14 cellular contexts compared by ENCODE assay signal in the genomic region with DNA sequence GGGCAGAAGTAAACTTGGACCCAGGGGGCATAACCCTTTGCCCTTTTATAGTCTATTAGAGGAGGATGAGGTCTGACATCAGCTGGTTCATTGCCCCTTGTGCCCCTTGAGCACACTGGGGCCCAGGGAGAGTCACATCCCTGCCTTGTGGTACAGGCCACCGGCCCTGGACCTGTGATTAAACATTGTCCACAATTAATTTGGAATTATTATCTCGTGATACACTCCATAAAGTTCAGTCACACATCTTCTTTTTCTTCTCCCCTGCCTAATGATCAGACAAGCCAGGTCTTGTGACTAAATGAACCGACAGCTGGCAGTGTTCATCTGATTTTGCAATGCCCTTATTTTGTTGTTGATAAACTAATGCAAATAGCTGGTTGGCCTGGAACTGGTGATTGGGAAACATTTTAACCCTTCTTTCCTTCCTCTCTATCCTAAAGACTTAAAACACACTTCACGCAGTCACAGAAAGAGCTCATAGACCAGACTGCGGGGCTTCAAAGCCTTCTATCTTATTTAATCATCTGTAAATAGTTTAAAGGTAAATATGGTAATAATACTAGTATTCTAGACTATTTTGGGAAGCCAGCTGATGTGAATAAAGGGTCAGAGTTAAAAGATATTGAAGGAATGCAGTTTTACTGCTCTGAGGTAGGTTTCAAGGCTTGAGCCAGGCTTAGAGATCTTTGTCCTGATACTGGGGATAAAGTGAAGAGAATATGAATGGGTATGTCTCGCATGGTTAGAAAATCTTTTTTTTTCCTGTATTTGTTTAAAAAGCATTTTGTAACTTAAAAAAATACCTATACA. TPM values are rescaled to one million over a fixed set of nuclear protein-coding genes. Genes with fewer than 3 reads are reported as not detected.
DNase-seq lines count a peak whose midpoint lies in the region; ATAC-seq, FAIRE-seq and TF ChIP-seq lines count a peak whose summit lies in the region.
"Had no signal": no experiment of that assay in that cellular context is flagged by ENCODE, and none has a peak within 500 bp of the region (broad histone marks: within the 10 kb centered on the region; RNA-seq: fewer than 3 reads in every experiment).

No MANE protein-coding gene starts in this region.

- no peak overlapping the region for H3K4me3 Mint-ChIP-seq in osteocyte (ENCODE audit: unreplicated experiment)
- H3K4me3 Mint-ChIP-seq in activated CD4-positive, alpha-beta memory T cell treated with anti-CD3 and anti-CD28 coated beads for 36 hours, result no peak overlapping the region

- peaks cover 75% of the 10 kb centered on the region for H3K36me3 Mint-ChIP-seq in osteocyte (ENCODE audit: unreplicated experiment)
- peaks cover 51% of the 10 kb centered on the region for H3K36me3 Mint-ChIP-seq in activated CD4-positive, alpha-beta memory T cell treated with anti-CD3 and anti-CD28 coated beads for 36 hours

- intact Hi-C loops in kidney (cut with DNase I) (loop anchor here (10.0 kb wide), 1 partner anchor 131 kb away; no protein-coding TSS in a partner anchor), thyroid gland (cut with DNase I) (no loop called here)
- intact Hi-C loops in activated CD4-positive, alpha-beta memory T cell treated with anti-CD3 and anti-CD28 coated beads for 36 hours (cut with micrococcal nuclease), result no loop called here

- H3K4me1 Mint-ChIP-seq in osteocyte (ENCODE audit: unreplicated experiment), result peaks cover 32% of the 10 kb centered on the region
- H3K4me1 Mint-ChIP-seq in activated CD4-positive, alpha-beta memory T cell treated with anti-CD3 and anti-CD28 coated beads for 36 hours (ENCODE audit: low read depth), result peaks cover 3% of the 10 kb centered on the region

- TF ChIP-seq CTCF in cardiac fibroblast (IDR thresholded peaks at IDR 0.05; ENCODE audit: low read depth, low read length), result no peak
- TF ChIP-seq CTCF in kidney (IDR thresholded peaks at IDR 0.05; ENCODE audit: borderline replicate concordance, extremely low read depth, insufficient read depth), result no peak
- no peak for TF ChIP-seq CTCF in thyroid gland (IDR thresholded peaks at IDR 0.05)
- no peak for TF ChIP-seq CTCF in osteocyte (IDR thresholded peaks at IDR 0.05)

- H3K36me3 ChIP-seq in kidney (ENCODE audit: control insufficient read depth in 1 of 2, insufficient read depth in 2 of 2, low read length in 2 of 2), result peaks cover 5 to 14% of the 10 kb centered on the region in 2 donors
- peaks cover 8 to 24% of the 10 kb centered on the region in 2 donors for H3K36me3 ChIP-seq in thyroid gland

- peaks cover 11% of the 10 kb centered on the region for H3K9me3 Mint-ChIP-seq in osteocyte (ENCODE audit: unreplicated experiment)
- H3K9me3 Mint-ChIP-seq in activated CD4-positive, alpha-beta memory T cell treated with anti-CD3 and anti-CD28 coated beads for 36 hours, result no peaks in the 10 kb centered on the region

- FAIRE-seq in kidney (lab: Jason Lieb, UNC), result no peak
- FAIRE-seq: H54 had no signal

- peak overlapping the region in 1 of 2 donors; percentile 14 for H3K9ac ChIP-seq in kidney (ENCODE audit: low read length in 2 of 2)

- 85 to 86% methylated on average over 6 of the region's 6 CpGs for WGBS in thyroid gland, 2 donors

- no peak for ATAC-seq in HG02981 (IDR thresholded peaks at IDR 0.05; ENCODE audit: unreplicated experiment)

- H3K27ac ChIP-seq in kidney (ENCODE audit: low read depth in 2 of 2, low read length in 2 of 2), result peak overlapping the region; percentile 47 to 92
- peak overlapping the region; percentile 4 to 65 (median 65) for H3K27ac ChIP-seq in thyroid gland

- peaks cover 15 to 18% of the 10 kb centered on the region in 2 donors for H3K4me1 ChIP-seq in kidney (ENCODE audit: control insufficient read depth in 1 of 2, insufficient read depth in 1 of 2, low read depth in 1 of 2, low read length in 2 of 2)
- H3K4me1 ChIP-seq in thyroid gland, result peaks cover 9 to 32% of the 10 kb centered on the region in 2 donors

- no peak overlapping the region for H3K27ac Mint-ChIP-seq in osteocyte (ENCODE audit: unreplicated experiment)
- no peak overlapping the region for H3K27ac Mint-ChIP-seq in activated CD4-positive, alpha-beta memory T cell treated with anti-CD3 and anti-CD28 coated beads for 36 hours

- POLR2A ChIA-PET in activated CD4-positive, alpha-beta memory T cell treated with anti-CD3 and anti-CD28 coated beads for 36 hours (lab: Charles Lee), result no interaction called here

- H3K4me3 ChIP-seq in cardiac fibroblast (replicated peaks in 1 of 2; ENCODE audit: low read depth in 2 of 2, low read length in 2 of 2) (no peak overlapping the region), kidney (ENCODE audit: low read length in 2 of 2) (no peak overlapping the region), thyroid gland (replicated peaks in 1 of 3) (no peak overlapping the region)

- peak; percentile 61 for DNase-seq in HT-29 (ENCODE audit: low spot score)
- peak; percentile 77 to 89 for DNase-seq in cardiac fibroblast (ENCODE audit: low read depth in 2 of 2)
- peak; percentile 79 for DNase-seq in kidney
- DNase-seq in thyroid gland, result no peak
- no peak for DNase-seq in osteocyte (ENCODE audit: extremely low spot score, unreplicated experiment)
- DNase-seq in kidney glomerular epithelial cell (lab: John Stamatoyannopoulos, UW), result no peak
- no peak for DNase-seq in activated CD4-positive, alpha-beta memory T cell treated with anti-CD3 and anti-CD28 coated beads for 36 hours
- DNase-seq: activated CD4-positive, alpha-beta T cell treated with anti-CD3 and anti-CD28 coated beads, Interleukin-2, amount 50 U/mL, for 4 hours; amniotic stem cell; DND-41; NCI-H2107; stimulated activated CD4-positive, alpha-beta T cell treated with anti-CD3 and anti-CD28 coated beads, Interleukin-4, amount 100 ng/mL, for 4 hours had no signal

- H3K27me3 ChIP-seq in thyroid gland, result no peaks in the 10 kb centered on the region

- no peaks in the 10 kb centered on the region for H3K27me3 Mint-ChIP-seq in osteocyte (ENCODE audit: unreplicated experiment)
- H3K27me3 Mint-ChIP-seq in activated CD4-positive, alpha-beta memory T cell treated with anti-CD3 and anti-CD28 coated beads for 36 hours, result no peaks in the 10 kb centered on the region

- no peaks in the 10 kb centered on the region for H3K9me3 ChIP-seq in kidney (ENCODE audit: control insufficient read depth in 1 of 2, low read length in 2 of 2)
- no peaks in the 10 kb centered on the region for H3K9me3 ChIP-seq in thyroid gland

- CTCF ChIA-PET in activated CD4-positive, alpha-beta memory T cell treated with anti-CD3 and anti-CD28 coated beads for 36 hours (lab: Charles Lee), result interaction anchor here (1.0 to 3.2 kb wide), 3 partner anchors 85 to 150 kb away, joined by 3 to 9 read pairs (median 4); no protein-coding TSS in a partner anchor

- TF ChIP-seq POLR2A in thyroid gland (IDR thresholded peaks at IDR 0.05), result no peak

RNA-seq across cellular contexts. Expression of gene IL1R1, which starts 13.4 kb away (rescaled TPM):
- total RNA-seq in HT-29 (2014; rRNA removed; shearing (Covaris generic)), result 0.31 and 0.61 TPM in 2 replicates
- total RNA-seq in kidney, result 95.9 TPM
- 24.6 TPM for polyA plus RNA-seq in kidney (ENCODE audit: insufficient read depth, low read depth, low replicate concordance)
- 100 to 1,000 TPM in 2 of 4 donors, 10 to 100 TPM in 2; 57.6 to 220 (median 103) TPM for total RNA-seq in thyroid gland
- total RNA-seq in osteocyte, result 56.3 and 59.8 TPM in 2 replicates
- 10 to 100 TPM; 20.3 to 20.4 TPM for total RNA-seq in activated CD4-positive, alpha-beta memory T cell treated with anti-CD3 and anti-CD28 coated beads for 36 hours

RNA-seq across cellular contexts. Expression of gene IL1RL2, which starts 30.9 kb away (rescaled TPM):
- 2.4 and 3.8 TPM in 2 replicates for total RNA-seq in HT-29 (2014; rRNA removed; shearing (Covaris generic))
- 1.4 TPM for total RNA-seq in kidney
- polyA plus RNA-seq in kidney (ENCODE audit: insufficient read depth, low read depth, low replicate concordance), result 1.8 TPM
- total RNA-seq in thyroid gland, result 1 to 10 TPM; 2.2 to 6.2 (median 3.7) TPM
- 0.21 TPM in 1 of 2 replicates, not detected in the other for total RNA-seq in osteocyte
- total RNA-seq in activated CD4-positive, alpha-beta memory T cell treated with anti-CD3 and anti-CD28 coated beads for 36 hours, result 1 to 10 TPM; 1.1 to 1.7 TPM

Comparison
In these comparisons a context has a peak if more than half of its experiments do, and no peak if none do; other contexts are left out.
1. DNase-seq: peak in HT-29 (single experiment), cardiac fibroblast (2 of 2) and kidney (single experiment); none in thyroid gland (0 of 2), osteocyte (single experiment), kidney glomerular epithelial cell (single experiment) and activated CD4-positive, alpha-beta memory T cell treated with anti-CD3 and anti-CD28 coated beads for 36 hours (single experiment).
2. RNA of gene IL1R1, which starts 13.4 kb away (total RNA-seq): 57.6 to 220 TPM in thyroid gland, 95.9 TPM in kidney (single experiment), 56.3 to 59.8 TPM in osteocyte and 20.3 to 20.4 TPM in activated CD4-positive, alpha-beta memory T cell treated with anti-CD3 and anti-CD28 coated beads for 36 hours; 0.31 to 0.61 TPM in HT-29; every median in the first group is over 10 times any median in the second.